In the genomic region with DNA sequence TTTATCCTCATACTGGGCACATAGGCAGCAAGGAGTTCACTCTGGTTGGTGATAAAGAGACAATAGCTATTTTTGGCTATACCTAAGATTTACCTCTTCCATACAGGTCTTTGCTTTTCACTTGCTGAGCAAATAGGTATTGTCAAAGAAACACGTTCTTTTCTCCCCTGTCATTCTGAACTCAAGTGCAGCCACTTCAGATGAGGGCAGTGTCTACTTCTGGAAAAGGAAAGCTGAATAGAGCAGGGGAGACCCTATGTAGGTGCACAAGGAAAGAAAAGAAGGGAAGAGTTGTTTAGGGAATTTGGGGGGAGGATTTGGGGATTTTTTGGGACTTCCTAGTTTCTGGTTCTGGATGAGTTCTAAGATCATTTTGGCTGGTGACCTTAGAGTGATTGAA, we compare ENCODE assay signal across 21 cellular contexts.
"Had no signal": no experiment of that assay in that cellular context is flagged by ENCODE, and none has a peak within 500 bp of the region (broad histone marks: within the 10 kb centered on the region; RNA-seq: fewer than 3 reads in every experiment).

No MANE protein-coding gene starts in this region.

- H3K9ac ChIP-seq: neural progenitor cell had no signal

- H3K36me3 ChIP-seq: esophagus muscularis mucosa, gastrocnemius medialis, heart right ventricle, neural progenitor cell, ovary, right atrium auricular region, sigmoid colon, thoracic aorta had no signal

- H3K27ac ChIP-seq: epithelial cell of prostate, esophagus muscularis mucosa, gastrocnemius medialis, heart right ventricle, neural progenitor cell, ovary, right atrium auricular region, sigmoid colon, skin epidermis, thoracic aorta had no signal

- ATAC-seq: effector memory CD8-positive, alpha-beta T cell; gastrocnemius medialis; heart right ventricle; natural killer cell; stimulated activated naive CD8-positive, alpha-beta T cell treated with anti-CD3 and anti-CD28 coated beads, Interleukin-15, amount 100 ng/mL, for 72 hours had no signal

- DNase-seq: effector memory CD8-positive, alpha-beta T cell; gastrocnemius medialis; heart right ventricle; hypothalamus; kidney glomerular epithelial cell; mammary epithelial cell; natural killer cell; nucleus accumbens; ovary; sigmoid colon; stimulated activated CD4-positive, alpha-beta T cell treated with anti-CD3 and anti-CD28 coated beads, Interleukin-2, amount 100 ng/mL, for 24 hours; stimulated activated CD4-positive, alpha-beta T cell treated with anti-CD3 and anti-CD28 coated beads, Interleukin-4, amount 100 ng/mL, for 4 hours; stimulated activated naive B cell treated with anti-CD40 and anti-IgM and Interleukin-4, amounts not matched to agents 10 μg/mL and 1 μg/mL and 100 μg/mL, for 72 hours; stimulated activated naive CD8-positive, alpha-beta T cell treated with anti-CD3 and anti-CD28 coated beads, Interleukin-15, amount 100 ng/mL, for 72 hours; trophoblast cell had no signal

- H3K4me2 ChIP-seq: neural progenitor cell had no signal

- H2AFZ ChIP-seq: neural progenitor cell had no signal

- H3K4me1 ChIP-seq: gastrocnemius medialis, heart right ventricle, right atrium auricular region had no signal

- H3K27me3 ChIP-seq: esophagus muscularis mucosa, gastrocnemius medialis, neural progenitor cell, ovary, right atrium auricular region, sigmoid colon had no signal

- H3K4me3 ChIP-seq: esophagus muscularis mucosa, gastrocnemius medialis, heart right ventricle, neural progenitor cell, ovary, right atrium auricular region, sigmoid colon, skin epidermis, thoracic aorta had no signal

- H3K9me3 ChIP-seq: esophagus muscularis mucosa, gastrocnemius medialis, heart right ventricle, ovary, right atrium auricular region, sigmoid colon, thoracic aorta had no signal
